Comparison of ENCODE assay signal across 8 cellular contexts in genomic region chr9:91207481-91207888, GRCh38.
DNase-seq lines count a peak whose midpoint lies in the region; ATAC-seq and TF ChIP-seq lines count a peak whose summit lies in the region.

No MANE protein-coding gene starts in this region.

- ATAC-seq in GM19467 (IDR thresholded peaks at IDR 0.05; ENCODE audit: unreplicated experiment), result peak; percentile 26

- no peaks in the 10 kb centered on the region for H3K4me1 ChIP-seq in prostate gland (replicated peaks)

- H3K4me3 ChIP-seq in dorsolateral prefrontal cortex (peak overlapping the region in 21 of 59 donors; percentile 0 to 45 (median 11)), prostate gland (no peak overlapping the region)

- no peak for DNase-seq in dorsolateral prefrontal cortex
- DNase-seq in prostate gland (ENCODE audit: low spot score), result no peak
- DNase-seq in NCI-H82 treated with DMSO at 0.1 percent for 48 hours (lab: John Stamatoyannopoulos, UW; ENCODE audit: unreplicated experiment), result no peak
- no peak for DNase-seq in 8988T
- DNase-seq in GM20000 (ENCODE audit: low spot score), result no peak
- DNase-seq in posterior vena cava (ENCODE audit: low spot score), result no peak

- 82% methylated on average over 6 of the region's 6 CpGs for WGBS in prostate gland

- intact Hi-C loops in dorsolateral prefrontal cortex (cut with DNase I), result no loop called here
- intact Hi-C loops in prostate gland (cut with DNase I), result loop anchor here (10.0 kb wide), 1 partner anchor 293 kb away; no protein-coding TSS in a partner anchor
- intact Hi-C loops in posterior vena cava (cut with DNase I), result no loop called here

- TF ChIP-seq CTCF in dorsolateral prefrontal cortex (IDR thresholded peaks at IDR 0.05 in 54 of 56, conservative IDR thresholded peaks at IDR 0.05 in 2 of 56; ENCODE audit: low read depth in 1 of 56, partially characterized antibody in 56 of 56) (no peak), prostate gland (IDR thresholded peaks at IDR 0.05) (no peak), GM20000 (IDR thresholded peaks at IDR 0.05; ENCODE audit: extremely low read depth, missing control alignments) (no peak)

- no peak for TF ChIP-seq POLR2A in prostate gland (IDR thresholded peaks at IDR 0.05)

- H3K27me3 ChIP-seq in dorsolateral prefrontal cortex (no peaks in the 10 kb centered on the region), prostate gland (replicated peaks; ENCODE audit: insufficient read depth) (no peaks in the 10 kb centered on the region)

- no peaks in the 10 kb centered on the region for H3K36me3 ChIP-seq in KOPT-K1 (ENCODE audit: insufficient read depth, low read length)
- H3K36me3 ChIP-seq in prostate gland, result no peaks in the 10 kb centered on the region

- peak overlapping the region; percentile 59 for H3K27ac ChIP-seq in KOPT-K1 (ENCODE audit: low read depth, low read length, poor library complexity, severe bottlenecking)
- H3K27ac ChIP-seq in dorsolateral prefrontal cortex, result peak overlapping the region in 51 of 59 donors; percentile 18 to 92 (median 66)
- peak overlapping the region; percentile 71 to 78 for H3K27ac ChIP-seq in prostate gland

- H3K9me3 ChIP-seq in KOPT-K1 (ENCODE audit: insufficient read depth, low read length, poor library complexity, severe bottlenecking) (peaks cover 23% of the 10 kb centered on the region), prostate gland (no peaks in the 10 kb centered on the region)
